Comparison of ENCODE assay signal across 2 cellular contexts in genomic region chr20:62864207-62864606, GRCh38.
TF ChIP-seq lines count a peak whose summit lies in the region.

No MANE protein-coding gene starts in this region.

TF ChIP-seq in HepG2, 621 proteins besides CTCF, POLR2A, EP300 and RAD21:
- TF ChIP-seq NFIC (IDR thresholded peaks at IDR 0.05; ENCODE audit: low read length) (no peak), ZNF317 (CRISPR knock-in tag; IDR thresholded peaks at IDR 0.05) (peak; percentile 86; the same call in 1 of the 2 replicates)

TF ChIP-seq in K562, 482 proteins besides CTCF, POLR2A, EP300 and RAD21 (continues in another document):
- TF ChIP-seq DNMT1 (IDR thresholded peaks at IDR 0.05) (no peak), PRMT5 (CRISPR knock-in tag; IDR thresholded peaks at IDR 0.05) (no peak), GTF2E2 (tag; IDR thresholded peaks at IDR 0.05) (no peak), TRIM24 (IDR thresholded peaks at IDR 0.05) (0 out of 4 replicates have a peak, but pooled peaks of 1 of the 2 experiments have one; percentile 37), LARP7 (IDR thresholded peaks at IDR 0.05) (no peak), MTA3 (IDR thresholded peaks at IDR 0.05; ENCODE audit: borderline replicate concordance) (no peak), ZNF12 (CRISPR knock-in tag; IDR thresholded peaks at IDR 0.05) (no peak), CC2D1A (IDR thresholded peaks at IDR 0.05) (no peak), ZNF408 (CRISPR knock-in tag; IDR thresholded peaks at IDR 0.05; ENCODE audit: low read depth) (no peak), ZNF140 (CRISPR knock-in tag; IDR thresholded peaks at IDR 0.05) (no peak), NR2F6 (CRISPR knock-in tag; IDR thresholded peaks at IDR 0.05) (no peak), ZNF444 (CRISPR knock-in tag; IDR thresholded peaks at IDR 0.05) (no peak), NCOA6 (IDR thresholded peaks at IDR 0.05) (no peak), MGA (IDR thresholded peaks at IDR 0.05) (peak; percentile 34; the same call in 1 of the 2 replicates), E2F6 (IDR thresholded peaks at IDR 0.05; ENCODE audit: borderline replicate concordance in 1 of 2, extremely low read depth in 1 of 2, insufficient read depth in 1 of 2, insufficient read length in 1 of 2, low read depth in 1 of 2, low read length in 1 of 2, poor library complexity in 1 of 2, severe bottlenecking in 1 of 2) (peak in 1 of 2 experiments; percentile 15), MECOM (CRISPR knock-in tag; IDR thresholded peaks at IDR 0.05) (no peak), PHB2 (IDR thresholded peaks at IDR 0.05; ENCODE audit: low read depth) (no peak), L3MBTL2 (IDR thresholded peaks at IDR 0.05) (peak; percentile 40; the same call in 1 of the 2 replicates), HOXB6 (CRISPR knock-in tag; IDR thresholded peaks at IDR 0.05; ENCODE audit: borderline replicate concordance) (no peak), ZNF175 (CRISPR knock-in tag; IDR thresholded peaks at IDR 0.05; ENCODE audit: low read depth) (no peak), TRIM28 (IDR thresholded peaks at IDR 0.05) (peak; percentile 90), RHOXF2B (CRISPR knock-in tag; conservative IDR thresholded peaks at IDR 0.05) (no peak), ZNF436 (CRISPR knock-in tag; IDR thresholded peaks at IDR 0.05) (no peak), ATF6 (CRISPR knock-in tag; IDR thresholded peaks at IDR 0.05) (no peak), NFRKB (IDR thresholded peaks at IDR 0.05; ENCODE audit: low read depth) (no peak), MAFK (IDR thresholded peaks at IDR 0.05; ENCODE audit: low read length) (no peak), CBX3 (IDR thresholded peaks at IDR 0.05; ENCODE audit: borderline replicate concordance in 1 of 2, low read length in 2 of 2) (peak in 1 of 2 experiments; percentile 94; a peak in 2 of 3 replicates), MLX (CRISPR knock-in tag; conservative IDR thresholded peaks at IDR 0.05) (no peak), ATF1 (CRISPR knock-in tag; IDR thresholded peaks at IDR 0.05) (no peak), ATF1 (tag; IDR thresholded peaks at IDR 0.05) (no peak), SMC3 (conservative IDR thresholded peaks at IDR 0.05; ENCODE audit: insufficient read depth, low read depth, low read length) (no peak), ELF4 (CRISPR knock-in tag; IDR thresholded peaks at IDR 0.05) (no peak), NRF1 (conservative IDR thresholded peaks at IDR 0.05 in 1 of 2, IDR thresholded peaks at IDR 0.05 in 1 of 2) (no peak), VEZF1 (CRISPR knock-in tag; IDR thresholded peaks at IDR 0.05) (no peak), THAP12 (CRISPR knock-in tag; IDR thresholded peaks at IDR 0.05) (no peak)
- TF ChIP-seq, protein P1, sequence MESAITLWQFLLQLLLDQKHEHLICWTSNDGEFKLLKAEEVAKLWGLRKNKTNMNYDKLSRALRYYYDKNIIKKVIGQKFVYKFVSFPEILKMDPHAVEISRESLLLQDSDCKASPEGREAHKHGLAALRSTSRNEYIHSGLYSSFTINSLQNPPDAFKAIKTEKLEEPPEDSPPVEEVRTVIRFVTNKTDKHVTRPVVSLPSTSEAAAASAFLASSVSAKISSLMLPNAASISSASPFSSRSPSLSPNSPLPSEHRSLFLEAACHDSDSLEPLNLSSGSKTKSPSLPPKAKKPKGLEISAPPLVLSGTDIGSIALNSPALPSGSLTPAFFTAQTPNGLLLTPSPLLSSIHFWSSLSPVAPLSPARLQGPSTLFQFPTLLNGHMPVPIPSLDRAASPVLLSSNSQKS (CRISPR knock-in tag; IDR thresholded peaks at IDR 0.05), result no peak
- TF ChIP-seq, protein P2, sequence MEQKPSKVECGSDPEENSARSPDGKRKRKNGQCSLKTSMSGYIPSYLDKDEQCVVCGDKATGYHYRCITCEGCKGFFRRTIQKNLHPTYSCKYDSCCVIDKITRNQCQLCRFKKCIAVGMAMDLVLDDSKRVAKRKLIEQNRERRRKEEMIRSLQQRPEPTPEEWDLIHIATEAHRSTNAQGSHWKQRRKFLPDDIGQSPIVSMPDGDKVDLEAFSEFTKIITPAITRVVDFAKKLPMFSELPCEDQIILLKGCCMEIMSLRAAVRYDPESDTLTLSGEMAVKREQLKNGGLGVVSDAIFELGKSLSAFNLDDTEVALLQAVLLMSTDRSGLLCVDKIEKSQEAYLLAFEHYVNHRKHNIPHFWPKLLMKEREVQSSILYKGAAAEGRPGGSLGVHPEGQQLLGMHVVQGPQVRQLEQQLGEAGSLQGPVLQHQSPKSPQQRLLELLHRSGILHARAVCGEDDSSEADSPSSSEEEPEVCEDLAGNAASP (IDR thresholded peaks at IDR 0.05), result no peak
